In genomic region chr19:29667941-29668340, GRCh38 we compare ENCODE assay signal across 9 cellular contexts. TPM values are rescaled to one million over a fixed set of nuclear protein-coding genes. Genes with fewer than 3 reads are reported as not detected.
DNase-seq lines count a peak whose midpoint lies in the region; ATAC-seq and TF ChIP-seq lines count a peak whose summit lies in the region.
"Had no signal": no experiment of that assay in that cellular context is flagged by ENCODE, and none has a peak within 500 bp of the region (broad histone marks: within the 10 kb centered on the region; RNA-seq: fewer than 3 reads in every experiment).

No MANE protein-coding gene starts in this region.

- peak overlapping the region; percentile 93 for H3K27ac ChIP-seq in tibial artery

- H3K4me1 Mint-ChIP-seq in activated CD4-positive, alpha-beta memory T cell treated with anti-CD3 and anti-CD28 coated beads, Interleukin-2, amount 10 ng/mL, durations not matched to agents 7 days and 5 days: peaks cover 78% of the 10 kb centered on the region

- H3K27me3 Mint-ChIP-seq in activated CD4-positive, alpha-beta memory T cell treated with anti-CD3 and anti-CD28 coated beads, Interleukin-2, amount 10 ng/mL, durations not matched to agents 7 days and 5 days: no peaks in the 10 kb centered on the region

- POLR2A ChIA-PET in activated CD4-positive, alpha-beta memory T cell treated with anti-CD3 and anti-CD28 coated beads, Interleukin-2, amount 10 ng/mL, durations not matched to agents 7 days and 5 days (lab: Charles Lee): interaction anchor here (0.6 to 8.9 kb wide), 10 partner anchors 11 to 277 kb away, joined by 3 to 124 read pairs (median 18); partner anchors contain the start of genes C19orf12 and POP4

- DNase-seq in NK-92 treated with Interleukin-12 subunit alpha and Interleukin-12 subunit beta, amount 100 ng/mL, for 24 hours (lab: John Stamatoyannopoulos, UW): peak; percentile 75
- no peak for DNase-seq in NK-92 (lab: John Stamatoyannopoulos, UW; ENCODE audit: unreplicated experiment)
- peak; percentile 78 for DNase-seq in activated CD4-positive, alpha-beta memory T cell treated with anti-CD3 and anti-CD28 coated beads, Interleukin-2, amount 10 ng/mL, durations not matched to agents 7 days and 5 days
- DNase-seq in fibroblast of the aortic adventitia (ENCODE audit: low read depth): no peak
- DNase-seq in tibial artery: peak in 1 of 2 donors; percentile 61
- DNase-seq in NCI-H748 (lab: John Stamatoyannopoulos, UW; ENCODE audit: unreplicated experiment): no peak
- DNase-seq in omental fat pad (ENCODE audit: low spot score): no peak
- DNase-seq: NCI-H510A had no signal

- H3K36me3 Mint-ChIP-seq in activated CD4-positive, alpha-beta memory T cell treated with anti-CD3 and anti-CD28 coated beads, Interleukin-2, amount 10 ng/mL, durations not matched to agents 7 days and 5 days (ENCODE audit: low read depth): peaks cover 65% of the 10 kb centered on the region

- H3K4me1 ChIP-seq in tibial artery: peaks cover 0 to 81% (median 66%) of the 10 kb centered on the region in 4 donors

- CTCF ChIA-PET in activated CD4-positive, alpha-beta memory T cell treated with anti-CD3 and anti-CD28 coated beads, Interleukin-2, amount 10 ng/mL, durations not matched to agents 7 days and 5 days (lab: Charles Lee): interaction anchor here (0.7 to 8.9 kb wide), 11 partner anchors 9 to 61 kb away, joined by 3 to 97 read pairs (median 18); partner anchors contain the start of genes C19orf12 and POP4

- H3K9me3 ChIP-seq in tibial artery: no peaks in the 10 kb centered on the region

- peak overlapping the region; percentile 97 for H3K27ac Mint-ChIP-seq in activated CD4-positive, alpha-beta memory T cell treated with anti-CD3 and anti-CD28 coated beads, Interleukin-2, amount 10 ng/mL, durations not matched to agents 7 days and 5 days

- peak overlapping the region; percentile 92 for H3K4me3 ChIP-seq in fibroblast of the aortic adventitia (ENCODE audit: low read depth, low read length)
- H3K4me3 ChIP-seq in tibial artery: no peak overlapping the region

- TF ChIP-seq CTCF in fibroblast of the aortic adventitia (IDR thresholded peaks at IDR 0.05; ENCODE audit: insufficient read depth, low read length) (no peak), tibial artery (IDR thresholded peaks at IDR 0.05) (no peak), omental fat pad (IDR thresholded peaks at IDR 0.05) (no peak)

- ATAC-seq in omental fat pad (ENCODE audit: low FRiP score) (no peak), HG03045 (IDR thresholded peaks at IDR 0.05; ENCODE audit: unreplicated experiment) (no peak)

- no peaks in the 10 kb centered on the region for H3K36me3 ChIP-seq in tibial artery

- no peaks in the 10 kb centered on the region for H3K27me3 ChIP-seq in tibial artery

- no peaks in the 10 kb centered on the region for H3K9me3 Mint-ChIP-seq in activated CD4-positive, alpha-beta memory T cell treated with anti-CD3 and anti-CD28 coated beads, Interleukin-2, amount 10 ng/mL, durations not matched to agents 7 days and 5 days

- H3K4me3 Mint-ChIP-seq in activated CD4-positive, alpha-beta memory T cell treated with anti-CD3 and anti-CD28 coated beads, Interleukin-2, amount 10 ng/mL, durations not matched to agents 7 days and 5 days: peak overlapping the region; percentile 94

- intact Hi-C loops in tibial artery (cut with DNase I; ENCODE audit: low total_unique reads): no loop called here

RNA-seq across cellular contexts. Expression of gene PLEKHF1, which starts 2.7 kb away (rescaled TPM):
- total RNA-seq in activated CD4-positive, alpha-beta memory T cell treated with anti-CD3 and anti-CD28 coated beads, Interleukin-2, amount 10 ng/mL, durations not matched to agents 7 days and 5 days: 10 to 100 TPM; 53.1 to 53.9 TPM
- total RNA-seq in fibroblast of the aortic adventitia (ENCODE audit: low replicate concordance) (29.4 and 49.8 TPM in 2 replicates), omental fat pad (10 to 100 TPM; 10.7 to 55.5 (median 21.5) TPM)

RNA-seq across cellular contexts. Expression of gene C19orf12, which starts 47.1 kb away (rescaled TPM):
- 10 to 100 TPM; 39.2 to 40.7 TPM for total RNA-seq in activated CD4-positive, alpha-beta memory T cell treated with anti-CD3 and anti-CD28 coated beads, Interleukin-2, amount 10 ng/mL, durations not matched to agents 7 days and 5 days
- 10.1 and 24.0 TPM in 2 replicates for total RNA-seq in fibroblast of the aortic adventitia (ENCODE audit: low replicate concordance)
- total RNA-seq in omental fat pad: 100 to 1,000 TPM; 105 to 260 (median 142) TPM

Comparison
In these comparisons a context has a peak if more than half of its experiments do, and no peak if none do; other contexts are left out.
1. DNase-seq: peak in NK-92 treated with Interleukin-12 subunit alpha and Interleukin-12 subunit beta, amount 100 ng/mL, for 24 hours (single experiment) and activated CD4-positive, alpha-beta memory T cell treated with anti-CD3 and anti-CD28 coated beads, Interleukin-2, amount 10 ng/mL, durations not matched to agents 7 days and 5 days (single experiment); none in NK-92 (single experiment), fibroblast of the aortic adventitia (single experiment), NCI-H748 (single experiment) and omental fat pad (single experiment).